ENCODE assay signal across 8 cellular contexts in the genomic region with DNA sequence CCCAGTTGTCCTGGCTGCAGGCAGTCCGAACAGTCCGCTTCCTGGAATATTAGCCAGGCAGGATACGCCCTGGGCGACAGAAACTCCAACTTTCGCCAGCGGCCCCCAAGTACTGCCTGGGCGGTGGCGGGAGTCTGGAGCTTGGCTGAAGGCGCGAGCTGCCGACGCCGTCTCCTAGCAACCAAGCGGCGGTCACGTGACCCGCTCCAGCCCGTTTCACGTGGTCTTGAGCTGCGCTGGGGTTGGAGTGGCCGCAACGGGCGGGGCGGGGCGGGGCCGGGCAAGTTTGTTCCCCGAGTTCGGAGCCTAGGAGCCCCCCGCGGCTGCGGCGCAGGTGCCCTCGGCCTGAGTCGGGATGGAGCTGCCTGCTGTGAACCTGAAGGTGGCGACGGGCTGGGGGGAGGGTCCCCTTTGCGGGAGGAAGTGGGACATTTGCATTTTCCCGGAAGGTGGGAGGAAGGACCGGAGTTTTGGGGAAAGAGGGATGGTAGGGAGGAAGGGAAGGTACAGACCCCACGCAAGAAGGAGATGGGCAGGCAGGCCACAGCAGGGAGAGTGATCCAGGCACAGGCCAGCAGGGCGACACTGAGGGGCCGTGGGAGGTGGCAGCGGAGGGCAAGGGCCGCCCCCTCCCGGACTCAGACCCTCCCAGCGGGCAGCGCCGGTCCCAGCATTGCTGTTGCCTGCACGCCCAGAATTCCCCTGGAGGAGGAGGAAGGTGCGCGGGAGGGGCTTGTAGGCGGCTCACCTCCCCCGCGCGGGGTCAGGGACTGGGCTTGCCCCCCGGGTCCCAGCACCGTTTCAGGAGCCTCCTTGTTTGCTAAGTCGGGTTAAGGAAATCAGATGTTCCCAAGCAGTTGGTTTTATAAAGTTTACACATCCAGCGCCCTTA. TPM values are rescaled to one million over a fixed set of nuclear protein-coding genes. Genes with fewer than 3 reads are reported as not detected.
DNase-seq lines count a peak whose midpoint lies in the region; ATAC-seq and TF ChIP-seq lines count a peak whose summit lies in the region.

A gene with protein sequence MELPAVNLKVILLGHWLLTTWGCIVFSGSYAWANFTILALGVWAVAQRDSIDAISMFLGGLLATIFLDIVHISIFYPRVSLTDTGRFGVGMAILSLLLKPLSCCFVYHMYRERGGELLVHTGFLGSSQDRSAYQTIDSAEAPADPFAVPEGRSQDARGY (plus strand): TSS at position 283 of the 892 bp plus-strand sequence. CDS start 73 bp downstream, at position 356.

- ATAC-seq in HG02588 (IDR thresholded peaks at IDR 0.05; ENCODE audit: unreplicated experiment) (peak; percentile 50), aorta (ENCODE audit: low FRiP score) (peak; percentile 95)

- H3K4me1 ChIP-seq in hepatocyte (ENCODE audit: insufficient read depth) (peaks cover 23% of the 10 kb centered on the region), aorta (ENCODE audit: control insufficient read depth in 1 of 2, insufficient read depth in 2 of 2, low read length in 2 of 2) (no peaks in the 10 kb centered on the region)

- no peaks in the 10 kb centered on the region for H4K20me1 ChIP-seq in hepatocyte (ENCODE audit: insufficient read depth, poor library complexity, severe bottlenecking)

- no peaks in the 10 kb centered on the region for H3K27me3 ChIP-seq in hepatocyte
- H3K27me3 ChIP-seq in aorta (ENCODE audit: control insufficient read depth in 1 of 2, insufficient read depth in 2 of 2, low read length in 1 of 2): no peaks in the 10 kb centered on the region

- intact Hi-C loops in aorta (cut with DNase I): loop anchor here (5.0 kb wide), 3 partner anchors 51 to 71 kb away; a partner anchor contains a TSS

- H3K9me2 ChIP-seq in hepatocyte (replicated peaks; ENCODE audit: insufficient read depth): no peaks in the 10 kb centered on the region

- TF ChIP-seq CTCF in astrocyte of the cerebellum (IDR thresholded peaks at IDR 0.05; ENCODE audit: low read depth, low read length, missing control alignments) (no peak), hepatocyte (IDR thresholded peaks at IDR 0.05; ENCODE audit: poor library complexity) (no peak)

- 1% methylated on average over 42 of the region's 59 CpGs for WGBS in hepatocyte (ENCODE audit: low lambda C conversion rate, missing lambda C conversion rate)
- WGBS in aorta, 2 donors: 1% methylated on average over 56 to 59 of the region's 59 CpGs

- peak within 1 kb of the TSS; percentile 98 for H3K4me2 ChIP-seq in hepatocyte

- peak within 1 kb of the TSS; percentile 61 for H3K4me3 ChIP-seq in astrocyte of the cerebellum (ENCODE audit: low read depth, low read length)
- peak within 1 kb of the TSS; percentile 88 for H3K4me3 ChIP-seq in hepatocyte
- H3K4me3 ChIP-seq in aorta (ENCODE audit: low read length in 2 of 2): peak within 1 kb of the TSS; percentile 69

- H2AFZ ChIP-seq in hepatocyte: peak within 1 kb of the TSS; percentile 98

- peaks cover 3% of the 10 kb centered on the region for H3K79me2 ChIP-seq in hepatocyte

- H3K27ac ChIP-seq in hepatocyte (peak within 1 kb of the TSS; percentile 84), aorta (ENCODE audit: low read depth in 1 of 2, low read length in 2 of 2) (peak within 1 kb of the TSS; percentile 19 to 55)

- DNase-seq in G401 (ENCODE audit: low spot score): peak; percentile 90
- peak; percentile 82 for DNase-seq in NCI-H2029 (lab: John Stamatoyannopoulos, UW)
- DNase-seq in T-helper 9 cell: peak; percentile 85
- DNase-seq in astrocyte of the cerebellum (ENCODE audit: low read depth): peak; percentile 64
- peak; percentile 97 for DNase-seq in hepatocyte (ENCODE audit: low spot score)
- peak; percentile 92 for DNase-seq in retina
- DNase-seq in aorta: peak; percentile 98 to 99

- H3K9me3 ChIP-seq in hepatocyte (ENCODE audit: low read depth): no peaks in the 10 kb centered on the region
- H3K9me3 ChIP-seq in aorta (ENCODE audit: control insufficient read depth, low read length): no peaks in the 10 kb centered on the region

- in situ Hi-C loops in G401 (cut with HindIII; ENCODE audit: low sequenced_read_pairs): no loop called here
- in situ Hi-C loops in astrocyte of the cerebellum (cut with HindIII; ENCODE audit: low sequenced_read_pairs): no loop called here

- H3K36me3 ChIP-seq in hepatocyte (replicated peaks; ENCODE audit: insufficient read depth, low read depth) (no peaks in the 10 kb centered on the region), aorta (ENCODE audit: control insufficient read depth in 1 of 2, insufficient read depth in 2 of 2, low read length in 1 of 2) (no peaks in the 10 kb centered on the region)

RNA-seq across cellular contexts. Expression of the gene that starts here (rescaled TPM):
- 97.2 and 147 TPM in 2 replicates for total RNA-seq in G401 (2014; rRNA removed; shearing (Covaris generic))
- total RNA-seq in hepatocyte (30.5 and 34.2 TPM in 2 replicates), aorta (10 to 100 TPM; 33.4 to 40.3 TPM)
- polyA plus RNA-seq in hepatocyte (71.9 and 77.5 TPM in 2 replicates), aorta (10 to 100 TPM; 22.2 to 61.2 TPM)

Comparison
In these comparisons a context has a peak if more than half of its experiments do, and no peak if none do; other contexts are left out.
1. Peak in every context shown above with its lines: DNase-seq, ATAC-seq, H3K4me3 ChIP-seq and H3K27ac ChIP-seq.